Comparison of ENCODE assay signal across 16 cellular contexts in genomic region chr16:54986404-54986803, GRCh38. TPM values are rescaled to one million over a fixed set of nuclear protein-coding genes. Genes with fewer than 3 reads are reported as not detected.
"Had no signal": no experiment of that assay in that cellular context is flagged by ENCODE, and none has a peak within 500 bp of the region (broad histone marks: within the 10 kb centered on the region; RNA-seq: fewer than 3 reads in every experiment).

No MANE protein-coding gene starts in this region.

- ATAC-seq: activated CD8-positive, alpha-beta memory T cell treated with anti-CD3 and anti-CD28 coated beads, Interleukin-2, amount 10 ng/mL, durations not matched to agents 7 days and 5 days had no signal

- H3K36me3 ChIP-seq: heart left ventricle, neutrophil had no signal

- H3K4me1 ChIP-seq: parathyroid adenoma had no signal

- H3K9me3 ChIP-seq: heart left ventricle, neutrophil had no signal

- H3K4me3 ChIP-seq: heart left ventricle, lung had no signal

- H3K27ac ChIP-seq: epithelial cell of prostate, heart left ventricle, neutrophil, parathyroid adenoma, VCaP had no signal

- H3K27me3 ChIP-seq: neutrophil had no signal

- DNase-seq: activated CD4-positive, alpha-beta memory T cell treated with anti-CD3 and anti-CD28 coated beads for 36 hours; activated CD8-positive, alpha-beta memory T cell treated with anti-CD3 and anti-CD28 coated beads, Interleukin-2, amount 10 ng/mL, durations not matched to agents 7 days and 5 days; activated gamma-delta T cell; activated T-cell treated with anti-CD3 and anti-CD28 coated beads, Interleukin-2, amount 50 U/mL, for 24 hours; cortex of kidney; effector memory CD4-positive, alpha-beta T cell; heart left ventricle; naive B cell; stimulated activated CD4-positive, alpha-beta T cell treated with anti-CD3 and anti-CD28 coated beads, Interleukin-15, amount 100 ng/mL, for 24 hours; stimulated activated CD4-positive, alpha-beta T cell treated with anti-CD3 and anti-CD28 coated beads, Interleukin-4, amount 100 ng/mL, for 24 hours; stimulated activated naive CD4-positive, alpha-beta T cell had no signal

RNA-seq across cellular contexts. Expression of gene IRX5, which starts 55.7 kb away (rescaled TPM):
- total RNA-seq: activated CD8-positive, alpha-beta memory T cell treated with anti-CD3 and anti-CD28 coated beads, Interleukin-2, amount 10 ng/mL, durations not matched to agents 7 days and 5 days had no signal
